In genomic region chr9:136695435-136695895, GRCh38 we compare ENCODE assay signal across 11 cellular contexts. TPM values are rescaled to one million over a fixed set of nuclear protein-coding genes. Genes with fewer than 3 reads are reported as not detected.
DNase-seq lines count a peak whose midpoint lies in the region; ATAC-seq, FAIRE-seq and TF ChIP-seq lines count a peak whose summit lies in the region.
"Had no signal": no experiment of that assay in that cellular context is flagged by ENCODE, and none has a peak within 500 bp of the region (broad histone marks: within the 10 kb centered on the region; RNA-seq: fewer than 3 reads in every experiment).

No MANE protein-coding gene starts in this region.

- no peak for TF ChIP-seq RAD21 in HepG2 (CRISPR knock-in tag; IDR thresholded peaks at IDR 0.05)

- TF ChIP-seq CTCF in HepG2 (CRISPR knock-in tag; IDR thresholded peaks at IDR 0.05) (no peak), lower leg skin (IDR thresholded peaks at IDR 0.05) (no peak)

- H3K36me3 ChIP-seq in BLaER1 (no peaks in the 10 kb centered on the region), HepG2 (replicated peaks in 1 of 2; ENCODE audit: control insufficient read depth in 1 of 2, insufficient read depth in 2 of 2, low read length in 2 of 2) (no peaks in the 10 kb centered on the region)

- TF ChIP-seq EP300 in HepG2 (IDR thresholded peaks at IDR 0.05; ENCODE audit: low read depth in 2 of 2, low read length in 2 of 2) (no peak), HepG2 (CRISPR knock-in tag; IDR thresholded peaks at IDR 0.05; ENCODE audit: borderline replicate concordance) (no peak)

- H3K4me2 ChIP-seq in BLaER1 (peak overlapping the region; percentile 78), HepG2 (ENCODE audit: low read depth, low read length) (peak overlapping the region; percentile 36; the same call in 1 of the 2 replicates)

- POLR2A ChIA-PET in HepG2 (lab: Yijun Ruan, JAX): no interaction called here

- H3K79me2 ChIP-seq in HepG2 (ENCODE audit: insufficient read depth, low read length): no peaks in the 10 kb centered on the region

- no peak overlapping the region for H3K9ac ChIP-seq in BLaER1
- no peak overlapping the region for H3K9ac ChIP-seq in HepG2 (ENCODE audit: insufficient read depth, low read depth, low read length)

- H2AFZ ChIP-seq in HepG2 (ENCODE audit: low read length): no peak overlapping the region

- peak; percentile 39 for DNase-seq in NCI-H128 (lab: John Stamatoyannopoulos, UW; ENCODE audit: unreplicated experiment)
- peak; percentile 63 for DNase-seq in SHP77 treated with DMSO at 0.1 percent for 48 hours (lab: John Stamatoyannopoulos, UW)
- no peak for DNase-seq in HepG2 (ENCODE audit: low spot score)
- no peak for DNase-seq in stimulated activated naive CD4-positive, alpha-beta T cell treated with Interleukin-2 at 50 U/mL for 16 hours (lab: John Stamatoyannopoulos, UW)
- DNase-seq in lower leg skin (ENCODE audit: low spot score in 2 of 2): no peak
- DNase-seq: NCI-H1436 treated with DMSO at 0.1 percent for 48 hours, T-helper 2 cell had no signal

- WGBS in HepG2 (ENCODE audit: low lambda C conversion rate): 47% methylated on average over 3 of the region's 10 CpGs
- 65 to 75% methylated on average over 8 to 10 of the region's 10 CpGs for WGBS in lower leg skin, 2 donors

- H3K27me3 ChIP-seq in BLaER1 (no peaks in the 10 kb centered on the region), HepG2 (ENCODE audit: control insufficient read depth in 1 of 2, insufficient read depth in 2 of 2, low read length in 2 of 2) (peaks cover 15 to 42% of the 10 kb centered on the region in 2 experiments; a peak in 4 of 5 replicates)

- CTCF ChIA-PET in HepG2 (lab: Yijun Ruan, JAX; ENCODE audit: low intra/inter-chr PET ratio, low total read pairs): no interaction called here

- H3K27ac ChIP-seq in BLaER1: 0 out of 2 replicates have a peak overlapping the region, but pooled peaks have one; percentile 11
- H3K27ac ChIP-seq in HepG2 (ENCODE audit: extremely low read length, insufficient read depth, low read length): no peak overlapping the region

- FAIRE-seq in HepG2 (lab: Jason Lieb, UNC): no peak

- no peaks in the 10 kb centered on the region for H3K9me3 ChIP-seq in BLaER1
- H3K9me3 ChIP-seq in HepG2 (ENCODE audit: low read length): no peaks in the 10 kb centered on the region

- BruUV-seq in HepG2 (replicated peaks; lab: Mats Ljungman, UMichigan): no TSS peak

- H4K20me1 ChIP-seq in BLaER1 (no peaks in the 10 kb centered on the region), HepG2 (ENCODE audit: insufficient read depth, low read length) (no peaks in the 10 kb centered on the region)

- ATAC-seq in HepG2: no peak
- no peak for ATAC-seq in GM21529 (IDR thresholded peaks at IDR 0.05; ENCODE audit: unreplicated experiment)
- no peak for ATAC-seq in HG03460 (IDR thresholded peaks at IDR 0.05; ENCODE audit: unreplicated experiment)

- TF ChIP-seq POLR2A in HepG2 (IDR thresholded peaks at IDR 0.05; ENCODE audit: insufficient read depth in 1 of 2, low read depth in 2 of 2, low read length in 2 of 2) (no peak), lower leg skin (IDR thresholded peaks at IDR 0.05) (no peak)

- in situ Hi-C loops in HepG2 (cut with HindIII; ENCODE audit: extremely low pct_ligation_motif_present, low pct_unique_long_range_greater_than_20kb): no loop called here

- no peak overlapping the region; the same call in 1 of the 2 replicates for H3K4me3 ChIP-seq in BLaER1
- peak overlapping the region in 1 of 3 experiments; percentile 41; a peak in 1 of 6 replicates for H3K4me3 ChIP-seq in HepG2 (replicated peaks in 1 of 3; ENCODE audit: insufficient read depth in 1 of 3, low read depth in 2 of 3, low read length in 3 of 3)
- H3K4me3 ChIP-seq in lower leg skin (ENCODE audit: low read depth, poor library complexity, severe bottlenecking): no peak overlapping the region

- H3K4me1 ChIP-seq in BLaER1: peaks cover 81% of the 10 kb centered on the region
- H3K4me1 ChIP-seq in HepG2 (ENCODE audit: insufficient read depth, low read length): peaks cover 88% of the 10 kb centered on the region

- intact Hi-C loops in HepG2 (cut with micrococcal nuclease; ENCODE audit: unreplicated experiment) (no loop called here), lower leg skin (cut with DNase I; ENCODE audit: low total_unique reads) (no loop called here)

RNA-seq across cellular contexts. Expression of gene AGPAT2, which starts 8.2 kb away (rescaled TPM):
- total RNA-seq in HepG2 (2016; rRNA removed; fragmentation: Illumina TruSeq; extraction: Trizol) (2.5 and 3.9 TPM in 2 replicates), lower leg skin (10 to 100 TPM; 52.4 to 77.7 (median 63.5) TPM)
- 5.2 and 5.9 TPM in 2 replicates for total RNA-seq in HepG2 (2016; cell fraction: cytosol; rRNA removed; fragmentation: Illumina TruSeq; extraction: Trizol; ENCODE audit: low read depth)
- total RNA-seq in HepG2 (2016; cell fraction: insoluble cytoplasmic fraction; rRNA removed; fragmentation: Illumina TruSeq; extraction: Trizol): 2.1 and 3.5 TPM in 2 replicates
- total RNA-seq in HepG2 (2016; cell fraction: membrane; rRNA removed; fragmentation: Illumina TruSeq; extraction: Trizol): 6.3 and 6.7 TPM in 2 replicates
- 3.1 and 3.9 TPM in 2 replicates for total RNA-seq in HepG2 (2016; cell fraction: nucleus; rRNA removed; fragmentation: Illumina TruSeq; extraction: Trizol)
- 25.8 and 33.0 TPM in 2 replicates for polyA plus RNA-seq in HepG2 (2011; rRNA removed)
- 34.1 and 37.6 TPM in 2 replicates for polyA plus RNA-seq in HepG2 (2011; cell fraction: cytosol; rRNA removed)
- 32.1 and 35.6 TPM in 2 replicates for polyA plus RNA-seq in HepG2 (2011; cell fraction: nucleus; rRNA removed)
- polyA plus RNA-seq in HepG2 (2012): 9.3 and 10.6 TPM in 2 replicates
- polyA plus RNA-seq in HepG2 (2016; cell fraction: cytosol; fragmentation: Illumina TruSeq; extraction: Trizol; ENCODE audit: low read depth): 8.4 and 9.1 TPM in 2 replicates
- polyA plus RNA-seq in HepG2 (2016; cell fraction: insoluble cytoplasmic fraction; fragmentation: Illumina TruSeq; extraction: Trizol; ENCODE audit: low read depth): 3.6 and 3.8 TPM in 2 replicates
- polyA plus RNA-seq in HepG2 (2016; cell fraction: membrane; fragmentation: Illumina TruSeq; extraction: Trizol; ENCODE audit: low read depth): 9.7 and 9.8 TPM in 2 replicates
- 8.2 and 8.4 TPM in 2 replicates for polyA plus RNA-seq in HepG2 (2016; cell fraction: nucleus; fragmentation: Illumina TruSeq; extraction: Trizol; ENCODE audit: insufficient read depth, low read depth)
- 34.1 and 96.5 TPM in 2 replicates for polyA minus RNA-seq in HepG2 (2011; rRNA and poly(A)+ RNA removed; ENCODE audit: low replicate concordance)
- 12.3 and 17.9 TPM in 2 replicates for polyA minus RNA-seq in HepG2 (2011; cell fraction: cytosol; rRNA and poly(A)+ RNA removed)
- 6.1 and 6.2 TPM in 2 replicates for polyA minus RNA-seq in HepG2 (2011; cell fraction: nucleus; rRNA and poly(A)+ RNA removed)

RNA-seq across cellular contexts. Expression of gene DIPK1B, which starts 16.9 kb away (rescaled TPM):
- total RNA-seq in HepG2 (2016; rRNA removed; fragmentation: Illumina TruSeq; extraction: Trizol) (0.18 and 0.28 TPM in 2 replicates), lower leg skin (10 to 100 TPM in 2 of 4 donors, 1 to 10 TPM in 2; 7.1 to 13.5 (median 9.5) TPM)
- total RNA-seq in HepG2 (2016; cell fraction: cytosol; rRNA removed; fragmentation: Illumina TruSeq; extraction: Trizol; ENCODE audit: low read depth): 0.91 and 1.1 TPM in 2 replicates
- 0.28 and 0.41 TPM in 2 replicates for total RNA-seq in HepG2 (2016; cell fraction: insoluble cytoplasmic fraction; rRNA removed; fragmentation: Illumina TruSeq; extraction: Trizol)
- total RNA-seq in HepG2 (2016; cell fraction: membrane; rRNA removed; fragmentation: Illumina TruSeq; extraction: Trizol): 0.99 and 1.2 TPM in 2 replicates
- total RNA-seq in HepG2 (2016; cell fraction: nucleus; rRNA removed; fragmentation: Illumina TruSeq; extraction: Trizol): 0.16 TPM in 1 of 2 replicates, not detected in the other
- 3.9 and 7.2 TPM in 2 replicates for polyA plus RNA-seq in HepG2 (2011; rRNA removed)
- polyA plus RNA-seq in HepG2 (2011; cell fraction: cytosol; rRNA removed): 4.8 and 7.5 TPM in 2 replicates
- polyA plus RNA-seq in HepG2 (2011; cell fraction: nucleus; rRNA removed): 17.3 and 19.2 TPM in 2 replicates
- 3.2 TPM in 2 replicates for polyA plus RNA-seq in HepG2 (2012)
- 1.3 TPM in 2 replicates for polyA plus RNA-seq in HepG2 (2016; cell fraction: cytosol; fragmentation: Illumina TruSeq; extraction: Trizol; ENCODE audit: low read depth)
- polyA plus RNA-seq in HepG2 (2016; cell fraction: insoluble cytoplasmic fraction; fragmentation: Illumina TruSeq; extraction: Trizol; ENCODE audit: low read depth): 0.28 and 0.45 TPM in 2 replicates
- polyA plus RNA-seq in HepG2 (2016; cell fraction: membrane; fragmentation: Illumina TruSeq; extraction: Trizol; ENCODE audit: low read depth): 1.1 TPM in 2 replicates
- 0.56 and 0.57 TPM in 2 replicates for polyA plus RNA-seq in HepG2 (2016; cell fraction: nucleus; fragmentation: Illumina TruSeq; extraction: Trizol; ENCODE audit: insufficient read depth, low read depth)
- polyA minus RNA-seq in HepG2 (2011; rRNA and poly(A)+ RNA removed; ENCODE audit: low replicate concordance): 0.07 and 7.1 TPM in 2 replicates
- polyA minus RNA-seq in HepG2 (2011; cell fraction: cytosol; rRNA and poly(A)+ RNA removed): 2.7 and 3.6 TPM in 2 replicates
- 1.2 TPM in 2 replicates for polyA minus RNA-seq in HepG2 (2011; cell fraction: nucleus; rRNA and poly(A)+ RNA removed)

RNA-seq across cellular contexts. Expression of gene EGFL7, which starts 32.7 kb away (rescaled TPM):
- total RNA-seq in HepG2 (2016; rRNA removed; fragmentation: Illumina TruSeq; extraction: Trizol): 0.20 TPM in 1 of 2 replicates, not detected in the other
- 0.61 and 0.88 TPM in 2 replicates for total RNA-seq in HepG2 (2016; cell fraction: cytosol; rRNA removed; fragmentation: Illumina TruSeq; extraction: Trizol; ENCODE audit: low read depth)
- total RNA-seq in HepG2 (2016; cell fraction: insoluble cytoplasmic fraction; rRNA removed; fragmentation: Illumina TruSeq; extraction: Trizol): 0.19 and 0.32 TPM in 2 replicates
- 0.59 and 0.93 TPM in 2 replicates for total RNA-seq in HepG2 (2016; cell fraction: membrane; rRNA removed; fragmentation: Illumina TruSeq; extraction: Trizol)
- 0.40 TPM in 1 of 2 replicates, not detected in the other for total RNA-seq in HepG2 (2016; cell fraction: nucleus; rRNA removed; fragmentation: Illumina TruSeq; extraction: Trizol)
- 5.1 and 10.3 TPM in 2 replicates for polyA plus RNA-seq in HepG2 (2011; rRNA removed)
- 7.6 and 12.5 TPM in 2 replicates for polyA plus RNA-seq in HepG2 (2011; cell fraction: cytosol; rRNA removed)
- polyA plus RNA-seq in HepG2 (2011; cell fraction: nucleus; rRNA removed): 20.6 and 22.6 TPM in 2 replicates
- 1.6 and 2.3 TPM in 2 replicates for polyA plus RNA-seq in HepG2 (2012)
- polyA plus RNA-seq in HepG2 (2016; cell fraction: cytosol; fragmentation: Illumina TruSeq; extraction: Trizol; ENCODE audit: low read depth): 0.54 and 0.89 TPM in 2 replicates
- 0.20 and 0.56 TPM in 2 replicates for polyA plus RNA-seq in HepG2 (2016; cell fraction: insoluble cytoplasmic fraction; fragmentation: Illumina TruSeq; extraction: Trizol; ENCODE audit: low read depth)
- 0.68 and 0.72 TPM in 2 replicates for polyA plus RNA-seq in HepG2 (2016; cell fraction: membrane; fragmentation: Illumina TruSeq; extraction: Trizol; ENCODE audit: low read depth)
- not detected in 2 replicates for polyA plus RNA-seq in HepG2 (2016; cell fraction: nucleus; fragmentation: Illumina TruSeq; extraction: Trizol; ENCODE audit: insufficient read depth, low read depth)
- polyA minus RNA-seq in HepG2 (2011; rRNA and poly(A)+ RNA removed; ENCODE audit: low replicate concordance): 3.6 and 4.7 TPM in 2 replicates
- polyA minus RNA-seq in HepG2 (2011; cell fraction: cytosol; rRNA and poly(A)+ RNA removed): 3.1 and 3.3 TPM in 2 replicates
- 1.9 and 3.0 TPM in 2 replicates for polyA minus RNA-seq in HepG2 (2011; cell fraction: nucleus; rRNA and poly(A)+ RNA removed)
- total RNA-seq in lower leg skin: 10 to 100 TPM; 27.8 to 62.2 (median 46.2) TPM

RNA-seq across cellular contexts. Expression of gene LCN10, which starts 47.3 kb away (rescaled TPM):
- total RNA-seq in HepG2 (2016; rRNA removed; fragmentation: Illumina TruSeq; extraction: Trizol) (0.14 and 0.53 TPM in 2 replicates), lower leg skin (1 to 10 TPM in 2 of 4 donors, under 1 TPM in 1, not detected in 1; 0.61 to 5.7 (median 1.7) TPM)
- not detected in 2 replicates for total RNA-seq in HepG2 (2016; cell fraction: cytosol; rRNA removed; fragmentation: Illumina TruSeq; extraction: Trizol; ENCODE audit: low read depth)
- total RNA-seq in HepG2 (2016; cell fraction: insoluble cytoplasmic fraction; rRNA removed; fragmentation: Illumina TruSeq; extraction: Trizol): 0.13 and 0.19 TPM in 2 replicates
- 0.34 TPM in 2 replicates for total RNA-seq in HepG2 (2016; cell fraction: membrane; rRNA removed; fragmentation: Illumina TruSeq; extraction: Trizol)
- total RNA-seq in HepG2 (2016; cell fraction: nucleus; rRNA removed; fragmentation: Illumina TruSeq; extraction: Trizol): 0.22 TPM in 1 of 2 replicates, not detected in the other
- polyA plus RNA-seq in HepG2 (2011; rRNA removed): 0.61 and 0.84 TPM in 2 replicates
- polyA plus RNA-seq in HepG2 (2011; cell fraction: cytosol; rRNA removed): 0.82 and 1.0 TPM in 2 replicates
- polyA plus RNA-seq in HepG2 (2011; cell fraction: nucleus; rRNA removed): 0.85 and 1.8 TPM in 2 replicates
- 1.5 and 1.8 TPM in 2 replicates for polyA plus RNA-seq in HepG2 (2012)
- 0.18 and 0.24 TPM in 2 replicates for polyA plus RNA-seq in HepG2 (2016; cell fraction: cytosol; fragmentation: Illumina TruSeq; extraction: Trizol; ENCODE audit: low read depth)
- polyA plus RNA-seq in HepG2 (2016; cell fraction: insoluble cytoplasmic fraction; fragmentation: Illumina TruSeq; extraction: Trizol; ENCODE audit: low read depth): 0.27 and 0.43 TPM in 2 replicates
- 0.15 and 0.43 TPM in 2 replicates for polyA plus RNA-seq in HepG2 (2016; cell fraction: membrane; fragmentation: Illumina TruSeq; extraction: Trizol; ENCODE audit: low read depth)
- polyA plus RNA-seq in HepG2 (2016; cell fraction: nucleus; fragmentation: Illumina TruSeq; extraction: Trizol; ENCODE audit: insufficient read depth, low read depth): 0.41 and 0.74 TPM in 2 replicates
- polyA minus RNA-seq in HepG2 (2011; rRNA and poly(A)+ RNA removed; ENCODE audit: low replicate concordance): 0.30 and 1.0 TPM in 2 replicates
- not detected in 2 replicates for polyA minus RNA-seq in HepG2 (2011; cell fraction: cytosol; rRNA and poly(A)+ RNA removed)
- polyA minus RNA-seq in HepG2 (2011; cell fraction: nucleus; rRNA and poly(A)+ RNA removed): not detected in 2 replicates

RNA-seq across cellular contexts. Expression of gene LCN6, which starts 52.9 kb away (rescaled TPM):
- not detected in 2 replicates for total RNA-seq in HepG2 (2016; rRNA removed; fragmentation: Illumina TruSeq; extraction: Trizol)
- not detected in 2 replicates for total RNA-seq in HepG2 (2016; cell fraction: cytosol; rRNA removed; fragmentation: Illumina TruSeq; extraction: Trizol; ENCODE audit: low read depth)
- total RNA-seq in HepG2 (2016; cell fraction: insoluble cytoplasmic fraction; rRNA removed; fragmentation: Illumina TruSeq; extraction: Trizol): not detected in 2 replicates
- total RNA-seq in HepG2 (2016; cell fraction: membrane; rRNA removed; fragmentation: Illumina TruSeq; extraction: Trizol): not detected in 2 replicates
- total RNA-seq in HepG2 (2016; cell fraction: nucleus; rRNA removed; fragmentation: Illumina TruSeq; extraction: Trizol): not detected in 2 replicates
- not detected in 2 replicates for polyA plus RNA-seq in HepG2 (2011; rRNA removed)
- polyA plus RNA-seq in HepG2 (2011; cell fraction: cytosol; rRNA removed): not detected in 2 replicates
- polyA plus RNA-seq in HepG2 (2011; cell fraction: nucleus; rRNA removed): not detected in 2 replicates
- not detected in 2 replicates for polyA plus RNA-seq in HepG2 (2012)
- polyA plus RNA-seq in HepG2 (2016; cell fraction: cytosol; fragmentation: Illumina TruSeq; extraction: Trizol; ENCODE audit: low read depth): not detected in 2 replicates
- polyA plus RNA-seq in HepG2 (2016; cell fraction: insoluble cytoplasmic fraction; fragmentation: Illumina TruSeq; extraction: Trizol; ENCODE audit: low read depth): not detected in 2 replicates
- not detected in 2 replicates for polyA plus RNA-seq in HepG2 (2016; cell fraction: membrane; fragmentation: Illumina TruSeq; extraction: Trizol; ENCODE audit: low read depth)
- not detected in 2 replicates for polyA plus RNA-seq in HepG2 (2016; cell fraction: nucleus; fragmentation: Illumina TruSeq; extraction: Trizol; ENCODE audit: insufficient read depth, low read depth)
- polyA minus RNA-seq in HepG2 (2011; rRNA and poly(A)+ RNA removed; ENCODE audit: low replicate concordance): not detected in 2 replicates
- polyA minus RNA-seq in HepG2 (2011; cell fraction: cytosol; rRNA and poly(A)+ RNA removed): not detected in 2 replicates
- not detected in 2 replicates for polyA minus RNA-seq in HepG2 (2011; cell fraction: nucleus; rRNA and poly(A)+ RNA removed)
- total RNA-seq in lower leg skin: 1 to 10 TPM in 2 of 4 donors, not detected in 2; 6.3 to 7.3 TPM
- total RNA-seq: dermis microvascular lymphatic vessel endothelial cell had no signal

Comparison
In these comparisons a context has a peak if more than half of its experiments do, and no peak if none do; other contexts are left out.
1. DNase-seq: peak in NCI-H128 (single experiment) and SHP77 treated with DMSO at 0.1 percent for 48 hours (single experiment); none in HepG2 (single experiment), stimulated activated naive CD4-positive, alpha-beta T cell treated with Interleukin-2 at 50 U/mL for 16 hours (single experiment) and lower leg skin (0 of 2).
2. RNA of gene AGPAT2, which starts 8.2 kb away (total RNA-seq): 52.4 to 77.7 TPM in lower leg skin; 2.1 to 6.7 TPM in HepG2; every median in the first group is over 4 times any median in the second.
3. RNA of gene EGFL7, which starts 32.7 kb away (total RNA-seq): 27.8 to 62.2 TPM in lower leg skin; 0.19 to 0.93 TPM in HepG2; every median in the first group is over 10 times any median in the second.